ENCODE assay signal across 8 cellular contexts in the genomic region with DNA sequence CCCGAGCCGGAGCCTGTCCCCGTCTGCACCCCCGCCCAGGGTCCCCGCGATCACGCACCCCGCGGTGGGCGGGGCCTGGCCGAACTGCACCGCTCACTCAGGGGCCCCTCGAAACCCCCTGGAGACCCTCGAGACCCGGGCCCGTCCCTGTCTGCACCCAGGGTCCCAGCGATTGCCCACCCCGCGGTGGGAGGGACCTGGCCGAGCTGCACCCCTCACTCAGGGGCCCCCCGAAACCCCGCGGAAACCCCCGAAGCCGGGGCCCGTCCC. TPM values are rescaled to one million over a fixed set of nuclear protein-coding genes. Genes with fewer than 3 reads are reported as not detected.
DNase-seq lines count a peak whose midpoint lies in the region; ATAC-seq, FAIRE-seq and TF ChIP-seq lines count a peak whose summit lies in the region.

No MANE protein-coding gene starts in this region.

- H3K4me1 ChIP-seq in Panc1 (ENCODE audit: control insufficient read depth, insufficient read depth, low read length): peaks cover 13% of the 10 kb centered on the region

- POLR2A ChIA-PET in Panc1 (lab: Charles Lee): interaction anchor here (0.6 kb wide), 1 partner anchor 300 kb away, joined by 5 read pairs; no protein-coding TSS in a partner anchor

- in situ Hi-C loops in Panc1 (cut with HindIII; ENCODE audit: low pct_unique_long_range_greater_than_20kb, low sequenced_read_pairs): no loop called here

- no peaks in the 10 kb centered on the region for H3K27me3 Mint-ChIP-seq in T-helper 1 cell treated with Interleukin-12 subunit alpha and Interleukin-12 subunit beta and Interleukin-4 antibody, amounts not matched to agents 30 μg/mL and 1 μg/mL, for 36 hours (ENCODE audit: low read depth)

- no peaks in the 10 kb centered on the region for H3K9me3 ChIP-seq in Panc1 (ENCODE audit: control insufficient read depth, insufficient read depth, low read depth, low read length)

- no peak for TF ChIP-seq CTCF in Panc1 (IDR thresholded peaks at IDR 0.05)
- TF ChIP-seq CTCF in fibroblast of the aortic adventitia (IDR thresholded peaks at IDR 0.05; ENCODE audit: insufficient read depth, low read length): no peak
- TF ChIP-seq CTCF in retinal pigment epithelial cell (conservative IDR thresholded peaks at IDR 0.05; ENCODE audit: low read depth, low read length): no peak
- TF ChIP-seq CTCF in D721Med (IDR thresholded peaks at IDR 0.05; ENCODE audit: insufficient read depth, missing control alignments): no peak

- H3K36me3 ChIP-seq in Panc1 (ENCODE audit: control insufficient read depth, insufficient read depth, low read length): peaks cover 5% of the 10 kb centered on the region

- peak overlapping the region; percentile 71 for H3K27ac ChIP-seq in Panc1 (ENCODE audit: low read length)

- no TSS peak for BruUV-seq in Panc1 (replicated peaks; lab: Mats Ljungman, UMichigan)

- DNase-seq in T-helper 1 cell: no peak
- DNase-seq in Panc1 (ENCODE audit: low read depth, low spot score): no peak
- no peak for DNase-seq in fibroblast of the aortic adventitia (ENCODE audit: low read depth)
- no peak for DNase-seq in retinal pigment epithelial cell (ENCODE audit: low read depth)
- DNase-seq in globus pallidus (ENCODE audit: low spot score): no peak
- DNase-seq in foreskin melanocyte: no peak
- DNase-seq in D721Med (ENCODE audit: insufficient read length, low spot score): no peak

- intact Hi-C loops in Panc1 (cut with micrococcal nuclease; ENCODE audit: unreplicated experiment): no loop called here

- no peak for FAIRE-seq in D721Med (lab: Jason Lieb, UNC)

- ATAC-seq in Panc1: no peak

- peaks cover 21% of the 10 kb centered on the region for H3K4me1 Mint-ChIP-seq in T-helper 1 cell treated with Interleukin-12 subunit alpha and Interleukin-12 subunit beta and Interleukin-4 antibody, amounts not matched to agents 30 μg/mL and 1 μg/mL, for 36 hours (ENCODE audit: low read depth)

- H3K27ac Mint-ChIP-seq in T-helper 1 cell treated with Interleukin-12 subunit alpha and Interleukin-12 subunit beta and Interleukin-4 antibody, amounts not matched to agents 30 μg/mL and 1 μg/mL, for 36 hours: peak overlapping the region; percentile 80

- H3K9me3 Mint-ChIP-seq in T-helper 1 cell treated with Interleukin-12 subunit alpha and Interleukin-12 subunit beta and Interleukin-4 antibody, amounts not matched to agents 30 μg/mL and 1 μg/mL, for 36 hours: no peaks in the 10 kb centered on the region

- H3K36me3 Mint-ChIP-seq in T-helper 1 cell treated with Interleukin-12 subunit alpha and Interleukin-12 subunit beta and Interleukin-4 antibody, amounts not matched to agents 30 μg/mL and 1 μg/mL, for 36 hours (ENCODE audit: low read depth): peaks cover 5% of the 10 kb centered on the region

- H3K27me3 ChIP-seq in Panc1 (ENCODE audit: control insufficient read depth, insufficient read depth, low read length): no peaks in the 10 kb centered on the region

- peak overlapping the region; percentile 84 for H3K4me3 Mint-ChIP-seq in T-helper 1 cell treated with Interleukin-12 subunit alpha and Interleukin-12 subunit beta and Interleukin-4 antibody, amounts not matched to agents 30 μg/mL and 1 μg/mL, for 36 hours

- CTCF ChIA-PET in Panc1 (lab: Charles Lee): no interaction called here

- H3K4me3 ChIP-seq in Panc1 (ENCODE audit: low read depth in 2 of 2, low read length in 2 of 2) (peak overlapping the region; percentile 75 to 83), fibroblast of the aortic adventitia (ENCODE audit: low read depth, low read length) (peak overlapping the region; percentile 78), retinal pigment epithelial cell (ENCODE audit: low read length) (peak overlapping the region; percentile 85)

RNA-seq across cellular contexts. Expression of gene LMNB2, which starts 0.5 kb away (rescaled TPM):
- total RNA-seq in Panc1 (2021; ENCODE audit: unreplicated experiment) (159 TPM), fibroblast of the aortic adventitia (ENCODE audit: low replicate concordance) (16.7 and 68.1 TPM in 2 replicates)
- 166 TPM for polyA plus RNA-seq in Panc1 (2012; ENCODE audit: insufficient read length)

RNA-seq across cellular contexts. Expression of gene GADD45B, which starts 19.7 kb away (rescaled TPM):
- 56.2 TPM for total RNA-seq in Panc1 (2021; ENCODE audit: unreplicated experiment)
- 43.3 TPM for polyA plus RNA-seq in Panc1 (2012; ENCODE audit: insufficient read length)
- 14.3 and 14.8 TPM in 2 replicates for total RNA-seq in fibroblast of the aortic adventitia (ENCODE audit: low replicate concordance)

RNA-seq across cellular contexts. Expression of gene TIMM13, which starts 28.9 kb away (rescaled TPM):
- total RNA-seq in Panc1 (2021; ENCODE audit: unreplicated experiment) (128 TPM), fibroblast of the aortic adventitia (ENCODE audit: low replicate concordance) (26.9 and 33.1 TPM in 2 replicates)
- 172 TPM for polyA plus RNA-seq in Panc1 (2012; ENCODE audit: insufficient read length)
